1 cellular context compared by ENCODE assay signal in genomic region chr10:48523820-48524758, GRCh38.
TF ChIP-seq lines count a peak whose summit lies in the region.

No MANE protein-coding gene starts in this region.

TF ChIP-seq in K562, 482 proteins besides CTCF, POLR2A, EP300 and RAD21 (continued from another document):
- TF ChIP-seq CHD7 (IDR thresholded peaks at IDR 0.05; ENCODE audit: low read depth, low read length): no peak
- no peak for TF ChIP-seq JUNB (CRISPR knock-in tag; conservative IDR thresholded peaks at IDR 0.05)
- no peak for TF ChIP-seq BCLAF1 (IDR thresholded peaks at IDR 0.05; ENCODE audit: borderline replicate concordance in 1 of 2, control insufficient read depth in 1 of 2, low read depth in 2 of 2, low read length in 1 of 2)
- no peak for TF ChIP-seq ZNF253 (CRISPR knock-in tag; conservative IDR thresholded peaks at IDR 0.05)
- TF ChIP-seq ZNF830 (CRISPR knock-in tag; IDR thresholded peaks at IDR 0.05): no peak
- TF ChIP-seq TSHZ1 (CRISPR knock-in tag; IDR thresholded peaks at IDR 0.05): no peak
- no peak for TF ChIP-seq EWSR1 (IDR thresholded peaks at IDR 0.05; ENCODE audit: borderline replicate concordance, low read depth, partially characterized antibody)
- TF ChIP-seq TCF7L2 (IDR thresholded peaks at IDR 0.05; ENCODE audit: low read depth, low read length): no peak
- no peak for TF ChIP-seq NFXL1 (CRISPR knock-in tag; IDR thresholded peaks at IDR 0.05)
- TF ChIP-seq HDAC8 (tag; IDR thresholded peaks at IDR 0.05): no peak
- peak; percentile 46 for TF ChIP-seq MYC (IDR thresholded peaks at IDR 0.05; ENCODE audit: low read depth, low read length)
- TF ChIP-seq MYC (CRISPR knock-in tag; IDR thresholded peaks at IDR 0.05; ENCODE audit: borderline replicate concordance, low read depth): no peak
- 0 out of 2 replicates have a peak, but pooled peaks have one; percentile 35 for TF ChIP-seq RBM14 (IDR thresholded peaks at IDR 0.05; ENCODE audit: borderline replicate concordance, insufficient read depth, low read depth, low read length)
- no peak for TF ChIP-seq FOXK1 (CRISPR knock-in tag; IDR thresholded peaks at IDR 0.05; ENCODE audit: borderline replicate concordance)
- TF ChIP-seq NR4A1 (CRISPR knock-in tag; IDR thresholded peaks at IDR 0.05): no peak
- no peak for TF ChIP-seq NR4A1 (tag; IDR thresholded peaks at IDR 0.05)
- no peak for TF ChIP-seq CBX3 (IDR thresholded peaks at IDR 0.05; ENCODE audit: borderline replicate concordance in 1 of 2, low read length in 2 of 2)
- TF ChIP-seq MAZ (CRISPR knock-in tag; conservative IDR thresholded peaks at IDR 0.05 in 1 of 2, IDR thresholded peaks at IDR 0.05 in 1 of 2): peak; percentile 15 to 71; a peak in 1 of 4 replicates
- no peak for TF ChIP-seq NFE2 (IDR thresholded peaks at IDR 0.05; ENCODE audit: low read depth)
- no peak for TF ChIP-seq ZBTB11 (CRISPR knock-in tag; IDR thresholded peaks at IDR 0.05)
- no peak for TF ChIP-seq ZNF445 (CRISPR knock-in tag; IDR thresholded peaks at IDR 0.05; ENCODE audit: low read depth)
- no peak for TF ChIP-seq RBM17 (IDR thresholded peaks at IDR 0.05; ENCODE audit: borderline replicate concordance, low read depth, low read length)
- no peak for TF ChIP-seq E2F3 (CRISPR knock-in tag; IDR thresholded peaks at IDR 0.05)
- TF ChIP-seq ELF2 (CRISPR knock-in tag; IDR thresholded peaks at IDR 0.05): no peak
- TF ChIP-seq ERF (CRISPR knock-in tag; IDR thresholded peaks at IDR 0.05): no peak
- no peak for TF ChIP-seq ZNF77 (CRISPR knock-in tag; IDR thresholded peaks at IDR 0.05)
- TF ChIP-seq NBN (IDR thresholded peaks at IDR 0.05; ENCODE audit: low read depth): no peak
- TF ChIP-seq ZNF134 (CRISPR knock-in tag; conservative IDR thresholded peaks at IDR 0.05): no peak
- no peak for TF ChIP-seq ZNF324 (CRISPR knock-in tag; IDR thresholded peaks at IDR 0.05)
TF ChIP-seq in K562: peak in this region for 58.
